In genomic region chr6:33147807-33148666, GRCh38 we compare ENCODE assay signal across 10 cellular contexts. TPM values are rescaled to one million over a fixed set of nuclear protein-coding genes. Genes with fewer than 3 reads are reported as not detected.
DNase-seq lines count a peak whose midpoint lies in the region; ATAC-seq, FAIRE-seq and TF ChIP-seq lines count a peak whose summit lies in the region.
"Had no signal": no experiment of that assay in that cellular context is flagged by ENCODE, and none has a peak within 500 bp of the region (broad histone marks: within the 10 kb centered on the region; RNA-seq: fewer than 3 reads in every experiment).

No MANE protein-coding gene starts in this region.

- in situ Hi-C loops in GM12878 (cut with MboI): no loop called here

- peak; percentile 52 for FAIRE-seq in GM12878 (lab: Jason Lieb, UNC)

- H3K4me2 ChIP-seq in MM.1S (ENCODE audit: low read depth, low read length) (no peak overlapping the region), GM12878 (ENCODE audit: control insufficient read depth, insufficient read depth) (no peak overlapping the region)
- H3K4me2 ChIP-seq: BLaER1 treated with 17β-estradiol and CSF1 and Interleukin-3, amounts not matched to agents 10 nM and 100 nM had no signal

- TF ChIP-seq POLR2A in GM12878 (IDR thresholded peaks at IDR 0.05; ENCODE audit: low read depth, low read length): no peak

- peaks cover 8% of the 10 kb centered on the region; the same call in 1 of the 2 replicates for H3K27me3 ChIP-seq in MM.1S (replicated peaks; ENCODE audit: insufficient read depth, low read length)
- H3K27me3 ChIP-seq in GM12878 (replicated peaks in 1 of 2; ENCODE audit: control insufficient read depth in 2 of 2, insufficient read depth in 2 of 2, low read length in 1 of 2): peaks cover 0 to 2% of the 10 kb centered on the region in 2 experiments; a peak in 2 of 4 replicates
- H3K27me3 ChIP-seq: BLaER1 treated with 17β-estradiol and CSF1 and Interleukin-3, amounts not matched to agents 10 nM and 100 nM had no signal

- H3K9me2 ChIP-seq in MM.1S (replicated peaks; ENCODE audit: insufficient read depth, low read length): no peaks in the 10 kb centered on the region

- no peaks in the 10 kb centered on the region for H3K4me1 ChIP-seq in MM.1S (ENCODE audit: low read length)
- peaks cover 3% of the 10 kb centered on the region; the same call in 1 of the 2 replicates for H3K4me1 ChIP-seq in GM12878 (ENCODE audit: control insufficient read depth, insufficient read depth, low read length)

- WGBS in GM12878 (ENCODE audit: insufficient coverage, insufficient replicate concordance, low lambda C conversion rate, missing lambda C conversion rate): 47% methylated on average over 8 of the region's 8 CpGs

- intact Hi-C loops in GM12878 (cut with micrococcal nuclease; ENCODE audit: unreplicated experiment): loop anchor here (2.0 kb wide), 1 partner anchor 25 kb away; no protein-coding TSS in a partner anchor

- no peak overlapping the region for H3K9ac ChIP-seq in MM.1S (ENCODE audit: low read length)
- H3K9ac ChIP-seq in GM12878 (ENCODE audit: control insufficient read depth, insufficient read depth, low read length): no peak overlapping the region
- H3K9ac ChIP-seq: BLaER1 treated with 17β-estradiol and CSF1 and Interleukin-3, amounts not matched to agents 10 nM and 100 nM had no signal

- no TSS peak for BruUV-seq in GM12878 (replicated peaks; lab: Mats Ljungman, UMichigan)

- RAD21 ChIA-PET in GM12878 (lab: Charles Lee; ENCODE audit: unreplicated experiment): interaction anchor here (1.0 to 3.9 kb wide), 10 partner anchors 11 to 133 kb away, joined by 3 to 20 read pairs (median 6); partner anchors contain the start of gene HLA-DPB1

- SMC1A ChIA-PET in GM12878 (lab: Charles Lee; ENCODE audit: uncharacterized antibody, unreplicated experiment): interaction anchor here (0.8 to 12.1 kb wide), 13 partner anchors 11 to 147 kb away, joined by 3 to 127 read pairs (median 7); partner anchors contain the start of gene HLA-DOA

- peak; percentile 28 for DNase-seq in DMS79 treated with DMSO at 0.1 percent for 48 hours (lab: John Stamatoyannopoulos, UW)
- DNase-seq in DMS79 (lab: John Stamatoyannopoulos, UW): no peak
- no peak for DNase-seq in MM.1S
- DNase-seq in GM12878 (ENCODE audit: low read depth, low spot score): no peak
- DNase-seq in left kidney (ENCODE audit: low read depth, low spot score): peak; percentile 69
- DNase-seq in stimulated activated naive CD8-positive, alpha-beta T cell treated with anti-CD3 and anti-CD28 coated beads, Interleukin-15, Interleukin-2, amounts not matched to agents 100 U/mL and 50 U/mL, for 24 hours: no peak
- DNase-seq in stimulated activated CD4-positive, alpha-beta T cell treated with anti-CD3 and anti-CD28 coated beads, Interleukin-1b, Interleukin-23, amount 100 ng/mL, for 48 hours: no peak

- H3K4me3 ChIP-seq in MM.1S (ENCODE audit: low read length): no peak overlapping the region
- H3K4me3 ChIP-seq in GM12878: no peak overlapping the region
- H3K4me3 ChIP-seq: BLaER1 treated with 17β-estradiol and CSF1 and Interleukin-3, amounts not matched to agents 10 nM and 100 nM; skin epidermis had no signal

- ATAC-seq in GM12878 (no peak), HG03432 (IDR thresholded peaks at IDR 0.05; ENCODE audit: unreplicated experiment) (no peak)
- ATAC-seq in stimulated activated naive CD8-positive, alpha-beta T cell treated with anti-CD3 and anti-CD28 coated beads, Interleukin-15, Interleukin-2, amounts not matched to agents 100 U/mL and 50 U/mL, for 24 hours: no peak

- no peaks in the 10 kb centered on the region for H3K36me3 ChIP-seq in MM.1S (replicated peaks; ENCODE audit: insufficient read depth, low read length)
- no peaks in the 10 kb centered on the region for H3K36me3 ChIP-seq in GM12878 (ENCODE audit: control insufficient read depth in 2 of 2, insufficient read depth in 2 of 2, low read length in 1 of 2)
- H3K36me3 ChIP-seq: BLaER1 treated with 17β-estradiol and CSF1 and Interleukin-3, amounts not matched to agents 10 nM and 100 nM had no signal

- H3K9me3 ChIP-seq in MM.1S (replicated peaks; ENCODE audit: insufficient read depth, low read length) (no peaks in the 10 kb centered on the region), GM12878 (replicated peaks; ENCODE audit: control insufficient read depth, insufficient read depth, low read length) (peaks cover 5% of the 10 kb centered on the region; the same call in 1 of the 3 replicates)

- H3K79me2 ChIP-seq in MM.1S (ENCODE audit: low read length) (no peaks in the 10 kb centered on the region), GM12878 (ENCODE audit: control insufficient read depth, insufficient read depth, low read length) (no peaks in the 10 kb centered on the region)

- TF ChIP-seq CTCF in MM.1S (IDR thresholded peaks at IDR 0.05; ENCODE audit: low read length) (peak; percentile 76), GM12878 (IDR thresholded peaks at IDR 0.05 in 2 of 3, conservative IDR thresholded peaks at IDR 0.05 in 1 of 3; ENCODE audit: control insufficient read depth in 2 of 3, extremely low read depth in 1 of 3, insufficient read depth in 1 of 3, low read depth in 3 of 3, low read length in 3 of 3) (peak; percentile 69 to 82 (median 81))

- TF ChIP-seq RAD21 in GM12878 (IDR thresholded peaks at IDR 0.05; ENCODE audit: insufficient read depth, low read depth, low read length): peak; percentile 93

- H3K27ac ChIP-seq in MM.1S (ENCODE audit: low read length) (no peak overlapping the region), GM12878 (ENCODE audit: control insufficient read depth, insufficient read depth) (no peak overlapping the region)
- H3K27ac ChIP-seq: BLaER1 treated with 17β-estradiol and CSF1 and Interleukin-3, amounts not matched to agents 10 nM and 100 nM; skin epidermis had no signal

- no peaks in the 10 kb centered on the region for H3F3A ChIP-seq in MM.1S (ENCODE audit: insufficient read depth, low read length)

- CTCF ChIA-PET in GM12878 (lab: Yijun Ruan, JAX): interaction anchor here (0.7 to 14.9 kb wide), 23 partner anchors 13 to 279 kb away, joined by 3 to 266 read pairs (median 5); partner anchors contain the start of gene HLA-DOA

- H2AFZ ChIP-seq in MM.1S (ENCODE audit: low read length) (no peak overlapping the region), GM12878 (ENCODE audit: control insufficient read depth, low read depth, low read length) (no peak overlapping the region)

- no peak for TF ChIP-seq EP300 in GM12878 (IDR thresholded peaks at IDR 0.05; ENCODE audit: borderline replicate concordance in 1 of 2, control insufficient read depth in 1 of 2, low read depth in 2 of 2, low read length in 2 of 2)

- POLR2A ChIA-PET in GM12878 (lab: Charles Lee): interaction anchor here (0.9 to 1.5 kb wide), 3 partner anchors 8 to 34 kb away, joined by 3 to 5 read pairs (median 4); no protein-coding TSS in a partner anchor

- H4K20me1 ChIP-seq in MM.1S (ENCODE audit: insufficient read depth, low read length) (no peaks in the 10 kb centered on the region), GM12878 (ENCODE audit: control insufficient read depth, insufficient read depth) (no peaks in the 10 kb centered on the region)
- H4K20me1 ChIP-seq: BLaER1 treated with 17β-estradiol and CSF1 and Interleukin-3, amounts not matched to agents 10 nM and 100 nM had no signal

RNA-seq across cellular contexts. Expression of gene COL11A2, which starts 44.2 kb away (rescaled TPM):
- total RNA-seq in GM12878 (2013; cell fraction: nucleolus; rRNA removed): 1.8 and 1.9 TPM in 2 replicates
- total RNA-seq in GM12878 (2014; rRNA removed) (0.22 and 0.23 TPM in 2 replicates), GM12878 (2014; rRNA removed; fragmentation: Illumina TruSeq; extraction: Trizol) (0.22 and 0.23 TPM in 2 replicates), GM12878 (2021) (0.51 and 0.53 TPM in 2 replicates)
- 0.25 TPM for polyA plus RNA-seq in GM12878 (2011; ENCODE audit: low read depth)
- polyA plus RNA-seq in GM12878 (2011; rRNA removed) (0.42 and 0.83 TPM in 2 replicates), GM12878 (2014; fragmentation: Illumina TruSeq; extraction: Trizol) (0.09 and 0.44 TPM in 2 replicates), GM12878 (2014; fragmentation: Nextera tagmentation; extraction: Ambion mirVana) (under 1 TPM in 1 of 2 experiments, not detected in 1; 0.07 TPM), GM12878 (2014; rRNA removed) (0.72 and 0.76 TPM in 2 replicates), GM12878 (2016; fragmentation: Nextera tagmentation; extraction: Ambion mirVana) (under 1 TPM; 0.03 to 0.15 TPM)
- 0.36 and 0.57 TPM in 2 replicates for polyA plus RNA-seq in GM12878 (2011; cell fraction: cytosol; rRNA removed)
- 8.6 and 10.3 TPM in 2 replicates for polyA plus RNA-seq in GM12878 (2011; cell fraction: nucleus; rRNA removed)
- polyA plus RNA-seq in GM12878 (2012): 0.70 and 0.73 TPM in 2 replicates
- 0.15 and 0.46 TPM in 2 replicates for polyA minus RNA-seq in GM12878 (2011; rRNA and poly(A)+ RNA removed)
- polyA minus RNA-seq in GM12878 (2011; cell fraction: cytosol; rRNA and poly(A)+ RNA removed): not detected in 2 replicates
- 0.85 and 0.86 TPM in 2 replicates for polyA minus RNA-seq in GM12878 (2011; cell fraction: nucleus; rRNA and poly(A)+ RNA removed)

RNA-seq across cellular contexts. Expression of gene RXRB, which starts 52.4 kb away (rescaled TPM):
- total RNA-seq in GM12878 (2013; cell fraction: nucleolus; rRNA removed): 37.4 and 40.4 TPM in 2 replicates
- total RNA-seq in GM12878 (2014; rRNA removed) (14.0 TPM in 2 replicates), GM12878 (2014; rRNA removed; fragmentation: Illumina TruSeq; extraction: Trizol) (9.5 and 10.8 TPM in 2 replicates), GM12878 (2021) (27.1 and 30.3 TPM in 2 replicates)
- polyA plus RNA-seq in GM12878 (2011; ENCODE audit: low read depth): 20.9 TPM
- polyA plus RNA-seq in GM12878 (2011; rRNA removed) (26.6 and 35.0 TPM in 2 replicates), GM12878 (2014; fragmentation: Illumina TruSeq; extraction: Trizol) (16.4 and 25.8 TPM in 2 replicates), GM12878 (2014; fragmentation: Nextera tagmentation; extraction: Ambion mirVana) (1 to 10 TPM in 1 of 2 experiments, under 1 TPM in 1; 0.71 to 1.6 TPM), GM12878 (2014; rRNA removed) (30.3 and 34.4 TPM in 2 replicates), GM12878 (2016; fragmentation: Nextera tagmentation; extraction: Ambion mirVana) (10 to 100 TPM; 19.8 to 21.0 TPM)
- 33.9 and 40.3 TPM in 2 replicates for polyA plus RNA-seq in GM12878 (2011; cell fraction: cytosol; rRNA removed)
- 155 and 193 TPM in 2 replicates for polyA plus RNA-seq in GM12878 (2011; cell fraction: nucleus; rRNA removed)
- 35.2 and 36.1 TPM in 2 replicates for polyA plus RNA-seq in GM12878 (2012)
- polyA minus RNA-seq in GM12878 (2011; rRNA and poly(A)+ RNA removed): 36.9 and 38.1 TPM in 2 replicates
- 6.8 and 11.2 TPM in 2 replicates for polyA minus RNA-seq in GM12878 (2011; cell fraction: cytosol; rRNA and poly(A)+ RNA removed)
- 24.2 and 28.5 TPM in 2 replicates for polyA minus RNA-seq in GM12878 (2011; cell fraction: nucleus; rRNA and poly(A)+ RNA removed)

RNA-seq across cellular contexts. Expression of gene SLC39A7, which starts 52.6 kb away (rescaled TPM):
- total RNA-seq in GM12878 (2013; cell fraction: nucleolus; rRNA removed): 28.9 TPM in 2 replicates
- 48.9 and 50.6 TPM in 2 replicates for total RNA-seq in GM12878 (2014; rRNA removed)
- total RNA-seq in GM12878 (2014; rRNA removed; fragmentation: Illumina TruSeq; extraction: Trizol): 41.3 and 43.9 TPM in 2 replicates
- total RNA-seq in GM12878 (2021): 52.9 and 57.3 TPM in 2 replicates
- 55.2 TPM for polyA plus RNA-seq in GM12878 (2011; ENCODE audit: low read depth)
- 23.0 and 37.4 TPM in 2 replicates for polyA plus RNA-seq in GM12878 (2011; rRNA removed)
- polyA plus RNA-seq in GM12878 (2011; cell fraction: cytosol; rRNA removed): 50.2 and 54.2 TPM in 2 replicates
- 55.7 and 62.9 TPM in 2 replicates for polyA plus RNA-seq in GM12878 (2011; cell fraction: nucleus; rRNA removed)
- polyA plus RNA-seq in GM12878 (2012): 59.6 and 80.9 TPM in 2 replicates
- 51.0 and 63.1 TPM in 2 replicates for polyA plus RNA-seq in GM12878 (2014; fragmentation: Illumina TruSeq; extraction: Trizol)
- 1 to 10 TPM; 7.3 to 8.4 TPM for polyA plus RNA-seq in GM12878 (2014; fragmentation: Nextera tagmentation; extraction: Ambion mirVana)
- 55.3 and 56.1 TPM in 2 replicates for polyA plus RNA-seq in GM12878 (2014; rRNA removed)
- 10 to 100 TPM; 12.8 to 14.0 TPM for polyA plus RNA-seq in GM12878 (2016; fragmentation: Nextera tagmentation; extraction: Ambion mirVana)
- polyA minus RNA-seq in GM12878 (2011; rRNA and poly(A)+ RNA removed): 30.9 and 31.3 TPM in 2 replicates
- polyA minus RNA-seq in GM12878 (2011; cell fraction: cytosol; rRNA and poly(A)+ RNA removed): 11.0 and 13.6 TPM in 2 replicates
- 18.6 and 31.2 TPM in 2 replicates for polyA minus RNA-seq in GM12878 (2011; cell fraction: nucleus; rRNA and poly(A)+ RNA removed)

RNA-seq across cellular contexts. Expression of gene HSD17B8, which starts 56.4 kb away (rescaled TPM):
- total RNA-seq in GM12878 (2013; cell fraction: nucleolus; rRNA removed): 7.5 and 9.9 TPM in 2 replicates
- total RNA-seq in GM12878 (2014; rRNA removed) (38.4 and 41.5 TPM in 2 replicates), GM12878 (2014; rRNA removed; fragmentation: Illumina TruSeq; extraction: Trizol) (14.1 and 14.4 TPM in 2 replicates), GM12878 (2021) (23.8 and 30.8 TPM in 2 replicates)
- polyA plus RNA-seq in GM12878 (2011; ENCODE audit: low read depth): 13.8 TPM
- polyA plus RNA-seq in GM12878 (2011; rRNA removed) (20.0 and 29.2 TPM in 2 replicates), GM12878 (2014; fragmentation: Illumina TruSeq; extraction: Trizol) (7.8 and 12.5 TPM in 2 replicates), GM12878 (2014; fragmentation: Nextera tagmentation; extraction: Ambion mirVana) (10 to 100 TPM in 1 of 2 experiments, 1 to 10 TPM in 1; 3.1 to 13.6 TPM), GM12878 (2014; rRNA removed) (40.8 and 40.9 TPM in 2 replicates), GM12878 (2016; fragmentation: Nextera tagmentation; extraction: Ambion mirVana) (10 to 100 TPM; 46.7 to 54.3 TPM)
- polyA plus RNA-seq in GM12878 (2011; cell fraction: cytosol; rRNA removed): 41.7 and 54.6 TPM in 2 replicates
- polyA plus RNA-seq in GM12878 (2011; cell fraction: nucleus; rRNA removed): 51.8 and 54.1 TPM in 2 replicates
- 19.5 and 25.0 TPM in 2 replicates for polyA plus RNA-seq in GM12878 (2012)
- 20.0 and 26.4 TPM in 2 replicates for polyA minus RNA-seq in GM12878 (2011; rRNA and poly(A)+ RNA removed)
- 3.3 and 6.5 TPM in 2 replicates for polyA minus RNA-seq in GM12878 (2011; cell fraction: cytosol; rRNA and poly(A)+ RNA removed)
- polyA minus RNA-seq in GM12878 (2011; cell fraction: nucleus; rRNA and poly(A)+ RNA removed): 5.9 and 11.8 TPM in 2 replicates

Comparison
In these comparisons a context has a peak if more than half of its experiments do, and no peak if none do; other contexts are left out.
1. DNase-seq: peak in DMS79 treated with DMSO at 0.1 percent for 48 hours (single experiment) and left kidney (single experiment); none in DMS79 (single experiment), MM.1S (single experiment), GM12878 (single experiment), stimulated activated naive CD8-positive, alpha-beta T cell treated with anti-CD3 and anti-CD28 coated beads, Interleukin-15, Interleukin-2, amounts not matched to agents 100 U/mL and 50 U/mL, for 24 hours (single experiment) and stimulated activated CD4-positive, alpha-beta T cell treated with anti-CD3 and anti-CD28 coated beads, Interleukin-1b, Interleukin-23, amount 100 ng/mL, for 48 hours (single experiment).